ENCODE assay signal across 15 cellular contexts in the genomic region with DNA sequence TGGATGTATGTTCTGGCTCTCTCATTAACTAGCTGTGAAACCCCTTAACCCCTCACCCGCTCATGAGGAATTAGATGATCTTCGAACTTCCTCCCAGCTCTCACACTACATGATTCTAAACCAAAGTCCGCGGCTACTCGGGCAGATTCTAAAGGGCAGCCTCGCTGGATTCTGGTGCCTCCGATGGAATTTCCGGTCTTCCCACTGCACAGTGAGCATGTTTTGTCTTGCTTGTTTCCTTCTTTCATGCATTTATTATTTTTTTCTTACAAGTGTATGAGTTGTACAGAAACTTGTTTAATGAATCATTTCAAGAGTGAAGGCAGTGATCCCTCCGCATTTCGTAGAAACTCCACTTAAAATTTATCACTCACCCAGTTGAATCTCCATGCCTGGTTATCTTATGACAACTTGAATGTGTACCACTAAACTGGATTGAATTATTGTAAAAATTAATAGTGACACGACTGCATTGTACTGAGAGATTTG. TPM values are rescaled to one million over a fixed set of nuclear protein-coding genes. Genes with fewer than 3 reads are reported as not detected.
DNase-seq lines count a peak whose midpoint lies in the region; ATAC-seq and TF ChIP-seq lines count a peak whose summit lies in the region.
"Had no signal": no experiment of that assay in that cellular context is flagged by ENCODE, and none has a peak within 500 bp of the region (broad histone marks: within the 10 kb centered on the region; RNA-seq: fewer than 3 reads in every experiment).

No MANE protein-coding gene starts in this region.

- no peak for ATAC-seq in HG03108 (IDR thresholded peaks at IDR 0.05; ENCODE audit: unreplicated experiment)
- ATAC-seq: naive thymus-derived CD8-positive, alpha-beta T cell had no signal

- CTCF ChIA-PET in mammary epithelial cell (lab: Charles Lee; ENCODE audit: low non-redundant PET) = no interaction called here

- peaks cover 2% of the 10 kb centered on the region; the same call in 1 of the 2 replicates for H3K27me3 ChIP-seq in DOHH2 (ENCODE audit: control insufficient read depth, low read length)
- no peaks in the 10 kb centered on the region for H3K27me3 ChIP-seq in mammary epithelial cell (ENCODE audit: insufficient read depth, low read length)
- no peaks in the 10 kb centered on the region for H3K27me3 ChIP-seq in neural progenitor cell
- peaks cover 0 to 6% (median 0%) of the 10 kb centered on the region in 4 donors for H3K27me3 ChIP-seq in esophagus muscularis mucosa
- no peaks in the 10 kb centered on the region for H3K27me3 ChIP-seq in sigmoid colon

- no peaks in the 10 kb centered on the region for H3K9me3 Mint-ChIP-seq in neural progenitor cell
- H3K9me3 Mint-ChIP-seq: brain; naive thymus-derived CD8-positive, alpha-beta T cell had no signal

- no peaks in the 10 kb centered on the region for H3K9me2 ChIP-seq in DOHH2 (replicated peaks; ENCODE audit: control insufficient read depth, low read length)

- intact Hi-C loops in mammary epithelial cell (cut with micrococcal nuclease) (loop anchor here (1.0 kb wide), 1 partner anchor 42 kb away; no protein-coding TSS in a partner anchor), esophagus muscularis mucosa (cut with DNase I) (no loop called here), sigmoid colon (cut with DNase I) (no loop called here)

- DNase-seq in HuH-7 (ENCODE audit: low spot score) (peak; percentile 23), mammary epithelial cell (peak; percentile 97), neural progenitor cell (ENCODE audit: low spot score) (no peak), 8988T (no peak), esophagus muscularis mucosa (ENCODE audit: extremely low spot score) (no peak), sigmoid colon (no peak)
- DNase-seq: erythroblast; KBM-7; naive thymus-derived CD8-positive, alpha-beta T cell; stimulated activated CD4-positive, alpha-beta T cell treated with anti-CD3 and anti-CD28 coated beads, Interleukin-12 subunit alpha, Interleukin-12 subunit beta, amount 100 ng/mL, for 4 hours had no signal

- H3K4me3 Mint-ChIP-seq in neural progenitor cell = no peak overlapping the region
- H3K4me3 Mint-ChIP-seq: brain; CD4-positive, CD25-positive, alpha-beta regulatory T cell; naive thymus-derived CD8-positive, alpha-beta T cell had no signal

- H3F3A ChIP-seq in DOHH2 (ENCODE audit: control insufficient read depth, insufficient read depth) (peaks cover 15% of the 10 kb centered on the region), neural progenitor cell (ENCODE audit: low read depth) (no peaks in the 10 kb centered on the region)

- H3K36me3 Mint-ChIP-seq in neural progenitor cell = no peaks in the 10 kb centered on the region
- H3K36me3 Mint-ChIP-seq: brain; CD4-positive, CD25-positive, alpha-beta regulatory T cell; naive thymus-derived CD8-positive, alpha-beta T cell had no signal

- no peak overlapping the region for H3K27ac ChIP-seq in DOHH2 (ENCODE audit: low read depth, low read length)
- peak overlapping the region; percentile 100 for H3K27ac ChIP-seq in mammary epithelial cell (ENCODE audit: insufficient read depth, low read depth, low read length)
- no peak overlapping the region for H3K27ac ChIP-seq in neural progenitor cell
- no peak overlapping the region for H3K27ac ChIP-seq in esophagus muscularis mucosa (replicated peaks in 1 of 4)
- no peak overlapping the region for H3K27ac ChIP-seq in sigmoid colon

- H2AFZ ChIP-seq in mammary epithelial cell (ENCODE audit: low read depth, low read length) (peak overlapping the region; percentile 52), neural progenitor cell (replicated peaks) (no peak overlapping the region)

- BruUV-seq in mammary epithelial cell (replicated peaks; lab: Mats Ljungman, UMichigan) = no TSS peak

- TF ChIP-seq CTCF in DOHH2 (IDR thresholded peaks at IDR 0.05; ENCODE audit: low read depth, low read length, poor library complexity, severe bottlenecking) (no peak), mammary epithelial cell (conservative IDR thresholded peaks at IDR 0.05 in 1 of 2, IDR thresholded peaks at IDR 0.05 in 1 of 2; ENCODE audit: extremely low read depth in 1 of 2, insufficient read depth in 1 of 2, low read depth in 1 of 2, low read length in 2 of 2) (no peak), neural progenitor cell (IDR thresholded peaks at IDR 0.05) (no peak), esophagus muscularis mucosa (IDR thresholded peaks at IDR 0.05) (no peak), sigmoid colon (IDR thresholded peaks at IDR 0.05) (no peak)

- peak overlapping the region; percentile 28 for H3K4me2 ChIP-seq in DOHH2 (ENCODE audit: low read length)
- peak overlapping the region; percentile 79 for H3K4me2 ChIP-seq in mammary epithelial cell (ENCODE audit: insufficient read depth, low read depth, low read length)
- H3K4me2 ChIP-seq in neural progenitor cell = no peak overlapping the region

- H3K27ac Mint-ChIP-seq in neural progenitor cell = peak overlapping the region; percentile 9
- H3K27ac Mint-ChIP-seq: naive thymus-derived CD8-positive, alpha-beta T cell had no signal

- TF ChIP-seq POLR2A in esophagus muscularis mucosa (IDR thresholded peaks at IDR 0.05; ENCODE audit: low read depth) (no peak), sigmoid colon (IDR thresholded peaks at IDR 0.05) (no peak)

- H3K9ac ChIP-seq in mammary epithelial cell (ENCODE audit: insufficient read depth, low read length) (peak overlapping the region; percentile 87), neural progenitor cell (no peak overlapping the region)

- no peaks in the 10 kb centered on the region for H4K20me1 ChIP-seq in DOHH2 (ENCODE audit: control insufficient read depth, insufficient read depth, low read depth, low read length)
- H4K20me1 ChIP-seq in mammary epithelial cell (ENCODE audit: insufficient read depth, low read length) = no peaks in the 10 kb centered on the region
- H4K20me1 ChIP-seq in neural progenitor cell (ENCODE audit: low read depth) = no peaks in the 10 kb centered on the region

- H3K4me1 Mint-ChIP-seq in neural progenitor cell = peaks cover 7% of the 10 kb centered on the region
- H3K4me1 Mint-ChIP-seq: brain had no signal

- H3K79me2 ChIP-seq in DOHH2 (ENCODE audit: control insufficient read depth, low read length) (no peaks in the 10 kb centered on the region), mammary epithelial cell (ENCODE audit: insufficient read depth, low read length) (peaks cover 16% of the 10 kb centered on the region), neural progenitor cell (ENCODE audit: low read depth) (no peaks in the 10 kb centered on the region)

- H3K36me3 ChIP-seq in DOHH2 (ENCODE audit: control insufficient read depth, low read length) (no peaks in the 10 kb centered on the region), mammary epithelial cell (ENCODE audit: insufficient read depth, low read length) (no peaks in the 10 kb centered on the region), neural progenitor cell (no peaks in the 10 kb centered on the region), esophagus muscularis mucosa (no peaks in the 10 kb centered on the region), sigmoid colon (no peaks in the 10 kb centered on the region)

- peaks cover 2% of the 10 kb centered on the region for H3K27me3 Mint-ChIP-seq in neural progenitor cell (ENCODE audit: insufficient read depth, low read depth)

- WGBS in mammary epithelial cell (ENCODE audit: low coverage, missing lambda C conversion rate) = 2% methylated on average over 11 of the region's 11 CpGs
- WGBS in esophagus muscularis mucosa = 79% methylated on average over 11 of the region's 11 CpGs
- 49 to 68% methylated on average over 11 of the region's 11 CpGs for WGBS in sigmoid colon, 2 donors

- H3K4me1 ChIP-seq in DOHH2 (ENCODE audit: control insufficient read depth, low read length) = peaks cover 64% of the 10 kb centered on the region
- H3K4me1 ChIP-seq in mammary epithelial cell (ENCODE audit: insufficient read depth, low read length) = peaks cover 32% of the 10 kb centered on the region
- no peaks in the 10 kb centered on the region for H3K4me1 ChIP-seq in neural progenitor cell
- H3K4me1 ChIP-seq in esophagus muscularis mucosa = no peaks in the 10 kb centered on the region
- H3K4me1 ChIP-seq in sigmoid colon = no peaks in the 10 kb centered on the region

- in situ Hi-C loops in mammary epithelial cell (cut with MboI; ENCODE audit: low sequenced_read_pairs in 2 of 2) = no loop called here

- dilution Hi-C loops in mammary epithelial cell (cut with HindIII; ENCODE audit: low sequenced_read_pairs) = no loop called here

- H3K9me3 ChIP-seq in DOHH2 (ENCODE audit: control insufficient read depth, insufficient read depth, low read length) (no peaks in the 10 kb centered on the region), mammary epithelial cell (replicated peaks; ENCODE audit: insufficient read depth, low read length) (no peaks in the 10 kb centered on the region), neural progenitor cell (ENCODE audit: low read depth) (no peaks in the 10 kb centered on the region), esophagus muscularis mucosa (no peaks in the 10 kb centered on the region), sigmoid colon (no peaks in the 10 kb centered on the region)

- TF ChIP-seq EP300 in esophagus muscularis mucosa (IDR thresholded peaks at IDR 0.05) = no peak
- no peak for TF ChIP-seq EP300 in sigmoid colon (IDR thresholded peaks at IDR 0.05)

- H3K4me3 ChIP-seq in DOHH2 (ENCODE audit: low read length) (no peak overlapping the region), mammary epithelial cell (replicated peaks in 1 of 3; ENCODE audit: insufficient read depth in 1 of 3, low read depth in 2 of 3, low read length in 3 of 3) (peak overlapping the region in 2 of 3 experiments; percentile 8 to 43), neural progenitor cell (no peak overlapping the region), esophagus muscularis mucosa (no peak overlapping the region), sigmoid colon (no peak overlapping the region)

RNA-seq across cellular contexts. Expression of a gene that starts 4.5 kb away (rescaled TPM):
- total RNA-seq in mammary epithelial cell (under 1 TPM; 0.33 to 0.78 TPM), neural progenitor cell (ENCODE audit: low replicate concordance) (not detected in 2 replicates), esophagus muscularis mucosa (under 1 TPM in 1 of 4 donors, not detected in 3; 0.50 TPM), sigmoid colon (under 1 TPM in 1 of 4 donors, not detected in 3; 0.14 TPM)
- polyA plus RNA-seq in mammary epithelial cell (0.65 TPM), sigmoid colon (under 1 TPM; 0.60 to 0.69 (median 0.67) TPM)
- not detected for polyA minus RNA-seq in mammary epithelial cell
- total RNA-seq: activated CD8-positive, alpha-beta memory T cell treated with anti-CD3 and anti-CD28 coated beads for 36 hours; CD4-positive, CD25-positive, alpha-beta regulatory T cell; naive thymus-derived CD8-positive, alpha-beta T cell had no signal
- polyA plus RNA-seq: CD4-positive, CD25-positive, alpha-beta regulatory T cell; naive thymus-derived CD8-positive, alpha-beta T cell had no signal

RNA-seq across cellular contexts. Expression of a gene that starts 9.5 kb away (rescaled TPM):
- 1 to 10 TPM; 5.5 to 8.8 TPM for total RNA-seq in mammary epithelial cell
- 4.3 TPM for polyA plus RNA-seq in mammary epithelial cell
- 14.1 TPM for polyA minus RNA-seq in mammary epithelial cell
- total RNA-seq in neural progenitor cell (ENCODE audit: low replicate concordance) = 0.06 TPM in 1 of 2 replicates, not detected in the other
- under 1 TPM in 1 of 4 donors, not detected in 3; 0.13 TPM for total RNA-seq in esophagus muscularis mucosa
- under 1 TPM in 1 of 4 donors, not detected in 3; under 0.01 TPM for total RNA-seq in sigmoid colon
- polyA plus RNA-seq in sigmoid colon = under 1 TPM in 1 of 3 donors, not detected in 2; 0.12 TPM
- total RNA-seq: CD4-positive, CD25-positive, alpha-beta regulatory T cell; naive thymus-derived CD8-positive, alpha-beta T cell had no signal
- polyA plus RNA-seq: CD4-positive, CD25-positive, alpha-beta regulatory T cell; naive thymus-derived CD8-positive, alpha-beta T cell had no signal

RNA-seq across cellular contexts. Expression of a gene that starts 17.9 kb away (rescaled TPM):
- total RNA-seq in mammary epithelial cell (under 1 TPM; 0.17 to 0.28 TPM), neural progenitor cell (ENCODE audit: low replicate concordance) (not detected in 2 replicates), esophagus muscularis mucosa (not detected), sigmoid colon (under 1 TPM in 1 of 4 donors, not detected in 3; 0.36 TPM)
- polyA plus RNA-seq in mammary epithelial cell (0.19 TPM), sigmoid colon (under 1 TPM; 0.60 to 0.98 (median 0.92) TPM)
- not detected for polyA minus RNA-seq in mammary epithelial cell
- total RNA-seq: activated CD8-positive, alpha-beta memory T cell treated with anti-CD3 and anti-CD28 coated beads for 36 hours; CD4-positive, CD25-positive, alpha-beta regulatory T cell; naive thymus-derived CD8-positive, alpha-beta T cell had no signal
- polyA plus RNA-seq: CD4-positive, CD25-positive, alpha-beta regulatory T cell; naive thymus-derived CD8-positive, alpha-beta T cell had no signal

RNA-seq across cellular contexts. Expression of a gene that starts 31.5 kb away (rescaled TPM):
- total RNA-seq in mammary epithelial cell (10 to 100 TPM; 42.5 to 73.0 TPM), neural progenitor cell (ENCODE audit: low replicate concordance) (52.9 and 100.0 TPM in 2 replicates), esophagus muscularis mucosa (10 to 100 TPM; 20.7 to 32.1 (median 23.7) TPM), sigmoid colon (10 to 100 TPM; 28.8 to 44.9 (median 31.0) TPM)
- polyA plus RNA-seq in mammary epithelial cell (23.0 TPM), sigmoid colon (10 to 100 TPM; 26.4 to 34.5 (median 33.3) TPM)
- 38.3 TPM for polyA minus RNA-seq in mammary epithelial cell

RNA-seq across cellular contexts. Expression of a gene that starts 53.3 kb away (rescaled TPM):
- total RNA-seq in mammary epithelial cell = 1 to 10 TPM in 1 of 2 donors, under 1 TPM in 1; 0.26 to 1.0 TPM
- polyA plus RNA-seq in mammary epithelial cell = 0.06 TPM
- not detected for polyA minus RNA-seq in mammary epithelial cell
- total RNA-seq in neural progenitor cell (ENCODE audit: low replicate concordance) = 0.79 and 0.81 TPM in 2 replicates
- under 1 TPM; 0.17 to 0.50 (median 0.40) TPM for total RNA-seq in esophagus muscularis mucosa
- total RNA-seq in sigmoid colon = 1 to 10 TPM in 2 of 4 donors, under 1 TPM in 2; 0.66 to 1.8 (median 0.96) TPM
- under 1 TPM in 2 of 3 donors, not detected in 1; 0.20 to 0.60 TPM for polyA plus RNA-seq in sigmoid colon

Comparison
In these comparisons a context has a peak if more than half of its experiments do, and no peak if none do; other contexts are left out.
1. H3K4me3 ChIP-seq: peak in mammary epithelial cell (2 of 3); none in DOHH2 (single experiment), neural progenitor cell (single experiment), esophagus muscularis mucosa (0 of 4) and sigmoid colon (0 of 4).
2. DNase-seq: peak in HuH-7 (single experiment) and mammary epithelial cell (single experiment); none in neural progenitor cell (single experiment), 8988T (single experiment), esophagus muscularis mucosa (single experiment) and sigmoid colon (single experiment).